ENCODE assay signal across 3 cellular contexts in genomic region chr9:32422237-32422806, GRCh38.
A peak's percentile ranks its signal among the peaks of the same experiment; 100 is the strongest.
TF ChIP-seq lines count a peak whose summit lies in the region.

No MANE protein-coding gene starts in this region.

TF ChIP-seq in IMR-90, 13 proteins besides CTCF, POLR2A, EP300 and RAD21:
- TF ChIP-seq BHLHE40 (IDR thresholded peaks at IDR 0.05; ENCODE audit: low read depth, low read length) (no peak), MAZ (IDR thresholded peaks at IDR 0.05; ENCODE audit: borderline replicate concordance, low read depth, low read length) (no peak), FOS (IDR thresholded peaks at IDR 0.05; ENCODE audit: low read depth, low read length) (no peak)
TF ChIP-seq in IMR-90: peak in this region for 0.

TF ChIP-seq in endothelial cell of umbilical vein, 7 proteins besides CTCF, POLR2A, EP300 and RAD21:
- TF ChIP-seq FOS (IDR thresholded peaks at IDR 0.05; ENCODE audit: borderline replicate concordance, insufficient read depth, low read length) (no peak), EZH2 (IDR thresholded peaks at IDR 0.05; ENCODE audit: borderline replicate concordance, low read depth, low read length, severe bottlenecking) (no peak), POLR2AphosphoS5 (IDR thresholded peaks at IDR 0.05; ENCODE audit: insufficient read depth, low read depth, low read length) (no peak), JUN (IDR thresholded peaks at IDR 0.05; ENCODE audit: borderline replicate concordance, insufficient read depth, insufficient read length, low read depth) (no peak), MYC (IDR thresholded peaks at IDR 0.05; ENCODE audit: low read depth, low read length) (no peak), GATA2 (IDR thresholded peaks at IDR 0.05; ENCODE audit: insufficient read depth, insufficient read length, low read depth, low read length) (no peak), MAX (IDR thresholded peaks at IDR 0.05; ENCODE audit: insufficient read depth, insufficient read length) (no peak)
TF ChIP-seq in endothelial cell of umbilical vein: peak in this region for 0.

TF ChIP-seq in liver, 16 proteins besides CTCF, POLR2A, EP300 and RAD21:
- TF ChIP-seq FOXA1 (IDR thresholded peaks at IDR 0.05): no peak
- TF ChIP-seq FOXA2 (IDR thresholded peaks at IDR 0.05): peak; percentile 33
- peak; percentile 55 for TF ChIP-seq YY1 (IDR thresholded peaks at IDR 0.05)
- peak in 1 of 2 donors; percentile 83 for TF ChIP-seq JUND (IDR thresholded peaks at IDR 0.05)
- peak; percentile 60 for TF ChIP-seq NR2F2 (IDR thresholded peaks at IDR 0.05)
- peak; percentile 74 for TF ChIP-seq MAX (IDR thresholded peaks at IDR 0.05)
- no peak for TF ChIP-seq EGR1 (IDR thresholded peaks at IDR 0.05; ENCODE audit: low read depth in 2 of 2)
- peak; percentile 93 for TF ChIP-seq SP1 (IDR thresholded peaks at IDR 0.05)
- TF ChIP-seq TAF1 (conservative IDR thresholded peaks at IDR 0.05): no peak
- TF ChIP-seq GABPA (IDR thresholded peaks at IDR 0.05 in 1 of 2, conservative IDR thresholded peaks at IDR 0.05 in 1 of 2): no peak
- peak; percentile 89 to 95 for TF ChIP-seq RXRA (IDR thresholded peaks at IDR 0.05)
- peak; percentile 97 for TF ChIP-seq HNF4A (conservative IDR thresholded peaks at IDR 0.05)
- no peak for TF ChIP-seq ATF3 (IDR thresholded peaks at IDR 0.05)
- TF ChIP-seq HNF4G (IDR thresholded peaks at IDR 0.05): peak; percentile 76
- TF ChIP-seq ZBTB33 (IDR thresholded peaks at IDR 0.05): peak; percentile 78
- peak; percentile 38 for TF ChIP-seq REST (IDR thresholded peaks at IDR 0.05)
